In genomic region chr15:71294636-71295241, GRCh38 we compare ENCODE assay signal across 10 cellular contexts.
DNase-seq lines count a peak whose midpoint lies in the region; ATAC-seq and TF ChIP-seq lines count a peak whose summit lies in the region.
"Had no signal": no experiment of that assay in that cellular context is flagged by ENCODE, and none has a peak within 500 bp of the region (broad histone marks: within the 10 kb centered on the region; RNA-seq: fewer than 3 reads in every experiment).

No MANE protein-coding gene starts in this region.

- peak; percentile 18 for ATAC-seq in body of pancreas
- ATAC-seq in left lobe of liver: peak; percentile 71
- no peak for ATAC-seq in activated CD8-positive, alpha-beta memory T cell treated with anti-CD3 and anti-CD28 coated beads, Interleukin-2, amount 10 ng/mL, durations not matched to agents 7 days and 5 days

- peaks cover 13% of the 10 kb centered on the region for H3K4me1 Mint-ChIP-seq in activated CD8-positive, alpha-beta memory T cell treated with anti-CD3 and anti-CD28 coated beads, Interleukin-2, amount 10 ng/mL, durations not matched to agents 7 days and 5 days
- H3K4me1 Mint-ChIP-seq: IgD-negative memory B cell had no signal

- CTCF ChIA-PET in activated CD8-positive, alpha-beta memory T cell treated with anti-CD3 and anti-CD28 coated beads, Interleukin-2, amount 10 ng/mL, durations not matched to agents 7 days and 5 days (lab: Charles Lee): no interaction called here
- CTCF ChIA-PET in GM10248 (lab: Yijun Ruan, JAX): interaction anchor here (1.2 to 2.0 kb wide), 2 partner anchors 11 kb away, joined by 3 to 5 read pairs; no protein-coding TSS in a partner anchor

- H3K36me3 ChIP-seq in body of pancreas (replicated peaks in 1 of 2; ENCODE audit: insufficient read depth in 1 of 2, low read depth in 2 of 2) (no peaks in the 10 kb centered on the region), adrenal gland (replicated peaks in 1 of 2) (no peaks in the 10 kb centered on the region)

- peak overlapping the region in 3 of 4 donors; percentile 6 to 74 (median 66) for H3K27ac ChIP-seq in body of pancreas
- peak overlapping the region in 2 of 5 donors; percentile 56 to 82 for H3K27ac ChIP-seq in adrenal gland

- WGBS in body of pancreas, 2 donors: 49 to 51% methylated on average over 9 of the region's 9 CpGs
- WGBS in adrenal gland, 4 donors: 55 to 63% (median 59%) methylated on average over 9 of the region's 9 CpGs

- TF ChIP-seq POLR2A in body of pancreas (IDR thresholded peaks at IDR 0.05) (no peak), adrenal gland (IDR thresholded peaks at IDR 0.05) (no peak)

- H3K27me3 ChIP-seq in body of pancreas: no peaks in the 10 kb centered on the region
- H3K27me3 ChIP-seq in adrenal gland: no peaks in the 10 kb centered on the region

- H3K4me3 ChIP-seq in body of pancreas (no peak overlapping the region), adrenal gland (no peak overlapping the region)

- H3K27me3 Mint-ChIP-seq in activated CD8-positive, alpha-beta memory T cell treated with anti-CD3 and anti-CD28 coated beads, Interleukin-2, amount 10 ng/mL, durations not matched to agents 7 days and 5 days: peaks cover 9% of the 10 kb centered on the region

- DNase-seq in A172 (ENCODE audit: low spot score) (peak; percentile 93), HS-27A (ENCODE audit: low read depth) (peak; percentile 95), body of pancreas (peak in 2 of 4 donors; percentile 17 to 23), left lobe of liver (ENCODE audit: low spot score) (peak; percentile 83), GM19240 (ENCODE audit: insufficient read length, low spot score) (no peak), adrenal gland (no peak), GM10248 (ENCODE audit: extremely low spot score) (no peak)
- DNase-seq in activated CD8-positive, alpha-beta memory T cell treated with anti-CD3 and anti-CD28 coated beads, Interleukin-2, amount 10 ng/mL, durations not matched to agents 7 days and 5 days: no peak
- DNase-seq: CD4-positive, CD25-positive, alpha-beta regulatory T cell had no signal

- H3K36me3 Mint-ChIP-seq in activated CD8-positive, alpha-beta memory T cell treated with anti-CD3 and anti-CD28 coated beads, Interleukin-2, amount 10 ng/mL, durations not matched to agents 7 days and 5 days: no peaks in the 10 kb centered on the region
- H3K36me3 Mint-ChIP-seq: CD4-positive, CD25-positive, alpha-beta regulatory T cell; IgD-negative memory B cell had no signal

- H3K4me3 Mint-ChIP-seq in activated CD8-positive, alpha-beta memory T cell treated with anti-CD3 and anti-CD28 coated beads, Interleukin-2, amount 10 ng/mL, durations not matched to agents 7 days and 5 days: no peak overlapping the region
- H3K4me3 Mint-ChIP-seq: CD4-positive, CD25-positive, alpha-beta regulatory T cell; IgD-negative memory B cell had no signal

- H3K27ac Mint-ChIP-seq in activated CD8-positive, alpha-beta memory T cell treated with anti-CD3 and anti-CD28 coated beads, Interleukin-2, amount 10 ng/mL, durations not matched to agents 7 days and 5 days: no peak overlapping the region
- H3K27ac Mint-ChIP-seq: CD4-positive, CD25-positive, alpha-beta regulatory T cell; IgD-negative memory B cell had no signal

- POLR2A ChIA-PET in GM10248 (lab: Yijun Ruan, JAX): no interaction called here

- H3K4me1 ChIP-seq in body of pancreas: peaks cover 6% of the 10 kb centered on the region
- peaks cover 0 to 9% of the 10 kb centered on the region in 2 donors for H3K4me1 ChIP-seq in adrenal gland (replicated peaks in 1 of 2)

- H3K9me3 ChIP-seq in body of pancreas (no peaks in the 10 kb centered on the region), adrenal gland (replicated peaks in 1 of 3) (no peaks in the 10 kb centered on the region)

- H3K9me3 Mint-ChIP-seq in activated CD8-positive, alpha-beta memory T cell treated with anti-CD3 and anti-CD28 coated beads, Interleukin-2, amount 10 ng/mL, durations not matched to agents 7 days and 5 days (ENCODE audit: low read depth): peaks cover 2% of the 10 kb centered on the region
- H3K9me3 Mint-ChIP-seq: IgD-negative memory B cell had no signal

- TF ChIP-seq CTCF in body of pancreas (IDR thresholded peaks at IDR 0.05) (no peak), adrenal gland (IDR thresholded peaks at IDR 0.05) (no peak), GM10248 (IDR thresholded peaks at IDR 0.05; ENCODE audit: control extremely low read depth, extremely low read depth, low read depth, missing control alignments) (no peak)

- intact Hi-C loops in body of pancreas (cut with DNase I) (no loop called here), adrenal gland (cut with DNase I) (no loop called here)

Comparison
In these comparisons a context has a peak if more than half of its experiments do, and no peak if none do; other contexts are left out.
1. DNase-seq: peak in A172 (single experiment), HS-27A (single experiment) and left lobe of liver (single experiment); none in activated CD8-positive, alpha-beta memory T cell treated with anti-CD3 and anti-CD28 coated beads, Interleukin-2, amount 10 ng/mL, durations not matched to agents 7 days and 5 days (single experiment), GM19240 (single experiment), adrenal gland (0 of 7) and GM10248 (single experiment).